8 cellular contexts compared by ENCODE assay signal in the genomic region with DNA sequence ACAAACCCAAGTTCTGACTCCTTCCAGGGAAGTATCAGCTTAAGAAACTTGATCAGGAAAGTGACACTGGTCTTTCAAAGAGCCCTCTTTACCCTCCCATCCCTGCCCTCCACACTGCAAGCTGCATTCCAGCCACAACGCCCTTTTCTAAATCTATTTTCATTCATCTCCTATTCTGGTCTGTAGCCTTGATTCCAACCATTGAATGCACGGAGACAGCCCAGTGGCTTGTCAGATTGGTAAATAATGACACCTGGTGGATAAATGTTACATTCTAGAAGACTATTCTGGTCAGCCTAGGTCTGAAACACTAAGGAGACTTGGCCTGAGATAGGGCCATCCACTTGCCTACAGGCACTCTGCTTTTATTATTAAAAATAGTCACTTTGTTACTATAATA. TPM values are rescaled to one million over a fixed set of nuclear protein-coding genes. Genes with fewer than 3 reads are reported as not detected.
DNase-seq lines count a peak whose midpoint lies in the region; ATAC-seq and TF ChIP-seq lines count a peak whose summit lies in the region.

No MANE protein-coding gene starts in this region.

- H3K4me3 ChIP-seq in GM12864 (ENCODE audit: low read depth, low read length) (no peak overlapping the region), coronary artery (no peak overlapping the region)

- no peaks in the 10 kb centered on the region for H3K27me3 Mint-ChIP-seq in naive thymus-derived CD8-positive, alpha-beta T cell

- peak overlapping the region in 1 of 2 donors; percentile 52 for H3K27ac ChIP-seq in coronary artery

- no peak for ATAC-seq in HG02763 (IDR thresholded peaks at IDR 0.05; ENCODE audit: unreplicated experiment)
- no peak for ATAC-seq in naive thymus-derived CD8-positive, alpha-beta T cell

- no peaks in the 10 kb centered on the region for H3K4me1 Mint-ChIP-seq in naive thymus-derived CD8-positive, alpha-beta T cell

- no peaks in the 10 kb centered on the region for H3K9me3 Mint-ChIP-seq in naive thymus-derived CD8-positive, alpha-beta T cell

- H3K27ac Mint-ChIP-seq in naive thymus-derived CD8-positive, alpha-beta T cell = no peak overlapping the region

- H3K4me3 Mint-ChIP-seq in naive thymus-derived CD8-positive, alpha-beta T cell = no peak overlapping the region

- H3K36me3 Mint-ChIP-seq in naive thymus-derived CD8-positive, alpha-beta T cell = peaks cover 0 to 3% (median 0%) of the 10 kb centered on the region in 3 donors

- POLR2A ChIA-PET in naive thymus-derived CD8-positive, alpha-beta T cell (lab: Charles Lee) = no interaction called here

- DNase-seq in GM12864 (ENCODE audit: low read depth) (no peak), NCI-H2171 (lab: John Stamatoyannopoulos, UW) (peak; percentile 2), coronary artery (ENCODE audit: low spot score) (no peak), medulla oblongata (ENCODE audit: extremely low spot score) (peak; percentile 48), T1000 (lab: John Stamatoyannopoulos, UW) (no peak)
- no peak for DNase-seq in stimulated activated CD4-positive, alpha-beta T cell treated with anti-CD3 and anti-CD28 coated beads, Interleukin-2, amount 100 ng/mL, for 24 hours
- no peak for DNase-seq in naive thymus-derived CD8-positive, alpha-beta T cell

- TF ChIP-seq CTCF in GM12864 (IDR thresholded peaks at IDR 0.05; ENCODE audit: low read depth, low read length, missing control alignments) = peak; percentile 19
- peak; percentile 41 for TF ChIP-seq CTCF in coronary artery (IDR thresholded peaks at IDR 0.05)

RNA-seq across cellular contexts. Expression of gene MORN4, which starts 20.9 kb away (rescaled TPM):
- total RNA-seq in naive thymus-derived CD8-positive, alpha-beta T cell = 1 to 10 TPM; 1.6 to 3.1 TPM
- 1 to 10 TPM; 1.9 to 6.2 (median 4.6) TPM for polyA plus RNA-seq in naive thymus-derived CD8-positive, alpha-beta T cell

RNA-seq across cellular contexts. Expression of gene C10orf62, which starts 22.9 kb away (rescaled TPM):
- not detected for total RNA-seq in naive thymus-derived CD8-positive, alpha-beta T cell
- polyA plus RNA-seq in naive thymus-derived CD8-positive, alpha-beta T cell = not detected

RNA-seq across cellular contexts. Expression of gene PI4K2A, which starts 28.1 kb away (rescaled TPM):
- total RNA-seq in naive thymus-derived CD8-positive, alpha-beta T cell = 1 to 10 TPM; 8.8 to 9.4 TPM
- polyA plus RNA-seq in naive thymus-derived CD8-positive, alpha-beta T cell = 1 to 10 TPM; 6.5 to 8.9 (median 8.3) TPM

RNA-seq across cellular contexts. Expression of gene HOGA1, which starts 28.2 kb away (rescaled TPM):
- not detected for total RNA-seq in naive thymus-derived CD8-positive, alpha-beta T cell
- not detected for polyA plus RNA-seq in naive thymus-derived CD8-positive, alpha-beta T cell

RNA-seq across cellular contexts. Expression of gene ANKRD2, which starts 39.8 kb away (rescaled TPM):
- total RNA-seq in naive thymus-derived CD8-positive, alpha-beta T cell = not detected
- polyA plus RNA-seq in naive thymus-derived CD8-positive, alpha-beta T cell = not detected

Comparison
In these comparisons a context has a peak if more than half of its experiments do, and no peak if none do; other contexts are left out.
1. DNase-seq: peak in NCI-H2171 (single experiment) and medulla oblongata (single experiment); none in GM12864 (single experiment), coronary artery (single experiment), stimulated activated CD4-positive, alpha-beta T cell treated with anti-CD3 and anti-CD28 coated beads, Interleukin-2, amount 100 ng/mL, for 24 hours (0 of 2), T1000 (single experiment) and naive thymus-derived CD8-positive, alpha-beta T cell (0 of 10).